Comparison of ENCODE assay signal across 25 cellular contexts in genomic region chr7:67866054-67866453, GRCh38.
"Had no signal": no experiment of that assay in that cellular context is flagged by ENCODE, and none has a peak within 500 bp of the region (broad histone marks: within the 10 kb centered on the region; RNA-seq: fewer than 3 reads in every experiment).

No MANE protein-coding gene starts in this region.

- H3K9me3 ChIP-seq: ovary, psoas muscle, right lobe of liver, thoracic aorta, thyroid gland, uterus had no signal

- H3K27me3 ChIP-seq: neural progenitor cell, ovary, right lobe of liver, sigmoid colon, stomach, thyroid gland, tibial nerve, upper lobe of left lung, uterus had no signal

- H3K27ac ChIP-seq: neural progenitor cell, ovary, parathyroid adenoma, psoas muscle, right lobe of liver, sigmoid colon, stomach, thoracic aorta, thyroid gland, tibial nerve, upper lobe of left lung, uterus had no signal

- H3K4me3 ChIP-seq: neural progenitor cell, ovary, psoas muscle, right lobe of liver, sigmoid colon, stomach, thoracic aorta, thyroid gland, tibial nerve, upper lobe of left lung, uterus had no signal

- ATAC-seq: natural killer cell; psoas muscle; right cardiac atrium; right lobe of liver; stimulated activated effector memory CD8-positive, alpha-beta T cell treated with anti-CD3 and anti-CD28 coated beads, Interleukin-12 subunit alpha, Interleukin-12 subunit beta, amount 100 ng/mL, for 72 hours; stimulated activated naive B cell treated with anti-CD40 and anti-IgM and Interleukin-4, amounts not matched to agents 10 μg/mL and 1 μg/mL and 100 μg/mL, for 72 hours had no signal

- DNase-seq: natural killer cell; occipital lobe; ovary; posterior cingulate gyrus; psoas muscle; right cardiac atrium; right lobe of liver; sigmoid colon; small intestine; stimulated activated CD4-positive, alpha-beta T cell treated with anti-CD3 and anti-CD28 coated beads, Interleukin-15, amount 100 ng/mL, for 24 hours; stimulated activated CD4-positive, alpha-beta T cell treated with anti-CD3 and anti-CD28 coated beads, Interleukin-2, amount 100 ng/mL, for 24 hours; stimulated activated CD4-positive, alpha-beta T cell treated with anti-CD3 and anti-CD28 coated beads, Interleukin-2, amount 100 ng/mL, for 48 hours; stimulated activated CD4-positive, alpha-beta T cell treated with anti-CD3 and anti-CD28 coated beads, Interleukin-4, amount 100 ng/mL, for 24 hours; stimulated activated naive B cell treated with anti-CD40 and anti-IgM and Interleukin-4, amounts not matched to agents 10 μg/mL and 1 μg/mL and 100 μg/mL, for 72 hours; stimulated activated naive CD4-positive, alpha-beta T cell treated with Interleukin-2 at 50 U/mL for 16 hours; stomach; thyroid gland; trophoblast cell; upper lobe of left lung; uterus had no signal

- H3K36me3 ChIP-seq: neural progenitor cell, ovary, right lobe of liver, sigmoid colon, stomach, thoracic aorta, thyroid gland, tibial nerve, upper lobe of left lung, uterus had no signal

- H3K4me1 ChIP-seq: neural progenitor cell, parathyroid adenoma, psoas muscle, right lobe of liver, sigmoid colon, stomach, thyroid gland, tibial nerve, upper lobe of left lung, uterus had no signal
